Comparison of ENCODE assay signal across 8 cellular contexts in the genomic region with DNA sequence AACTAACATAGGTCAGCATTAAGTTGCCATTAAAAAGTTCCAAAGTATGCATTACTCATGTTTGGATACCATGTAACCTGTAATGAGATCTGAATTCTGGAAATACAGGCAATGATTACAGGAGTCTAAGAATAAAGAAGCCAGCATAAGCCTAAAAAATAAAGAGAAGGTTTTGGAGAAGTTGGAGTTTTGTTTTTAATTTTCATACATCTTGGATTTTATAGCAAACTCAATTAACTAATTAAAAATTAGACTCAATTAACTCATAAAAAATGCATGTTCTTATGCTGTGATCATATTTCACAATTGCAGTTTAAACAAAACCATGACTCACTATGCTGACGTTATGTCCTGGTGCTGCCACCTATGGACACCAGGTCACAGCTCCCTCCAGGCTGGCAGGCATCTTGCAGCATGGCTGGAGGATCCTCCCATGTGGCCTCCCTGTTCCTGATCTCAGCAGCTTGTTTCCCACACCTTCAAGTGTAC.
A peak's percentile ranks its signal among the peaks of the same experiment; 100 is the strongest.
DNase-seq lines count a peak whose midpoint lies in the region; ATAC-seq and TF ChIP-seq lines count a peak whose summit lies in the region.

No MANE protein-coding gene starts in this region.

- no peaks in the 10 kb centered on the region for H3K9me3 ChIP-seq in DND-41 (ENCODE audit: insufficient read depth, low read length, severe bottlenecking)
- no peaks in the 10 kb centered on the region for H3K9me3 ChIP-seq in PC-3 (ENCODE audit: low read length)
- H3K9me3 ChIP-seq in osteoblast (ENCODE audit: low read depth, low read length): no peaks in the 10 kb centered on the region
- no peaks in the 10 kb centered on the region for H3K9me3 ChIP-seq in CD8-positive, alpha-beta T cell (ENCODE audit: low read length)

- H3K27me3 ChIP-seq in DND-41 (ENCODE audit: insufficient read depth, low read length, poor library complexity) (no peaks in the 10 kb centered on the region), PC-3 (ENCODE audit: low read length) (no peaks in the 10 kb centered on the region), osteoblast (ENCODE audit: insufficient read depth, low read length) (no peaks in the 10 kb centered on the region)
- no peaks in the 10 kb centered on the region for H3K27me3 ChIP-seq in CD8-positive, alpha-beta T cell (ENCODE audit: insufficient read depth, low read length)

- no peaks in the 10 kb centered on the region for H3K27me3 Mint-ChIP-seq in osteocyte (ENCODE audit: unreplicated experiment)
- H3K27me3 Mint-ChIP-seq in CD8-positive, alpha-beta T cell (ENCODE audit: low read depth): no peaks in the 10 kb centered on the region

- H3K36me3 Mint-ChIP-seq in osteocyte (ENCODE audit: unreplicated experiment): no peaks in the 10 kb centered on the region
- no peaks in the 10 kb centered on the region for H3K36me3 Mint-ChIP-seq in CD8-positive, alpha-beta T cell

- H3K9me3 Mint-ChIP-seq in osteocyte (ENCODE audit: unreplicated experiment): no peaks in the 10 kb centered on the region
- H3K9me3 Mint-ChIP-seq in CD8-positive, alpha-beta T cell: no peaks in the 10 kb centered on the region

- H3K9ac ChIP-seq in DND-41 (ENCODE audit: low read depth, low read length) (no peak overlapping the region), PC-3 (ENCODE audit: low read length) (peak overlapping the region; percentile 41; the same call in 1 of the 2 replicates)

- CTCF ChIA-PET in PC-3 (lab: Charles Lee): no interaction called here
- CTCF ChIA-PET in CD8-positive, alpha-beta T cell (lab: Charles Lee): no interaction called here

- H3K4me1 Mint-ChIP-seq in osteocyte (ENCODE audit: unreplicated experiment): peaks cover 38% of the 10 kb centered on the region
- no peaks in the 10 kb centered on the region for H3K4me1 Mint-ChIP-seq in CD8-positive, alpha-beta T cell (ENCODE audit: low read depth)

- H3K27ac ChIP-seq in DND-41 (ENCODE audit: low read length) (no peak overlapping the region), PC-3 (ENCODE audit: low read length) (peak overlapping the region; percentile 82), epithelial cell of prostate (peak overlapping the region; percentile 65), osteoblast (ENCODE audit: low read depth, low read length) (no peak overlapping the region)
- H3K27ac ChIP-seq in CD8-positive, alpha-beta T cell (ENCODE audit: low read depth, low read length): no peak overlapping the region

- H3K9me2 ChIP-seq in PC-3 (replicated peaks; ENCODE audit: low read length): no peaks in the 10 kb centered on the region

- H3K4me2 ChIP-seq in DND-41 (ENCODE audit: insufficient read depth, low read length): no peak overlapping the region
- peak overlapping the region; percentile 60 for H3K4me2 ChIP-seq in PC-3 (ENCODE audit: low read length)
- H3K4me2 ChIP-seq in osteoblast (ENCODE audit: insufficient read depth, low read length): no peak overlapping the region

- H3K4me3 ChIP-seq in DND-41 (ENCODE audit: low read depth in 1 of 2, low read length in 2 of 2): no peak overlapping the region
- H3K4me3 ChIP-seq in PC-3 (ENCODE audit: low read length): no peak overlapping the region
- H3K4me3 ChIP-seq in osteoblast (ENCODE audit: insufficient read depth, low read length): no peak overlapping the region
- H3K4me3 ChIP-seq in CD8-positive, alpha-beta T cell (ENCODE audit: low read depth, low read length): no peak overlapping the region

- intact Hi-C loops in PC-3 (cut with micrococcal nuclease): no loop called here
- intact Hi-C loops in CD8-positive, alpha-beta T cell (cut with DNase I, micrococcal nuclease): no loop called here

- peak overlapping the region; percentile 69 for H3K27ac Mint-ChIP-seq in osteocyte (ENCODE audit: unreplicated experiment)
- H3K27ac Mint-ChIP-seq in CD8-positive, alpha-beta T cell: no peak overlapping the region

- H2AFZ ChIP-seq in DND-41 (ENCODE audit: low read depth, low read length): no peak overlapping the region
- H2AFZ ChIP-seq in PC-3 (ENCODE audit: low read length): no peak overlapping the region
- H2AFZ ChIP-seq in osteoblast (ENCODE audit: low read length): no peak overlapping the region

- no peaks in the 10 kb centered on the region for H4K20me1 ChIP-seq in DND-41 (ENCODE audit: insufficient read depth, low read length)
- H4K20me1 ChIP-seq in PC-3 (ENCODE audit: low read length): no peaks in the 10 kb centered on the region
- H4K20me1 ChIP-seq in osteoblast (ENCODE audit: insufficient read depth, low read length): no peaks in the 10 kb centered on the region

- no peaks in the 10 kb centered on the region for H3K4me1 ChIP-seq in DND-41 (ENCODE audit: insufficient read depth, low read length)
- peaks cover 46% of the 10 kb centered on the region for H3K4me1 ChIP-seq in PC-3 (ENCODE audit: insufficient read depth, low read length)
- H3K4me1 ChIP-seq in osteoblast (ENCODE audit: insufficient read depth, low read length): no peaks in the 10 kb centered on the region
- no peaks in the 10 kb centered on the region for H3K4me1 ChIP-seq in CD8-positive, alpha-beta T cell (ENCODE audit: insufficient read depth, low read length)

- H3K36me3 ChIP-seq in DND-41 (ENCODE audit: insufficient read depth, low read length) (no peaks in the 10 kb centered on the region), PC-3 (ENCODE audit: low read depth, low read length) (no peaks in the 10 kb centered on the region), osteoblast (ENCODE audit: insufficient read depth, low read length) (no peaks in the 10 kb centered on the region)
- no peaks in the 10 kb centered on the region for H3K36me3 ChIP-seq in CD8-positive, alpha-beta T cell (ENCODE audit: insufficient read depth, low read length)

- H3F3A ChIP-seq in PC-3 (ENCODE audit: low read length, unreplicated experiment): no peaks in the 10 kb centered on the region

- ATAC-seq in DND-41 (ENCODE audit: insufficient read depth, low read depth) (no peak), HG02798 (IDR thresholded peaks at IDR 0.05; ENCODE audit: poor library complexity, unreplicated experiment) (peak; percentile 52), PC-3 (peak; percentile 73)
- no peak for ATAC-seq in CD8-positive, alpha-beta T cell

- POLR2A ChIA-PET in PC-3 (lab: Charles Lee; ENCODE audit: unreplicated experiment): no interaction called here
- POLR2A ChIA-PET in CD8-positive, alpha-beta T cell (lab: Charles Lee): no interaction called here

- peak; percentile 42 for TF ChIP-seq CTCF in DND-41 (IDR thresholded peaks at IDR 0.05; ENCODE audit: borderline replicate concordance, extremely low read depth, low read length, poor library complexity, severe bottlenecking)
- peak; percentile 27; the same call in 1 of the 2 replicates for TF ChIP-seq CTCF in PC-3 (conservative IDR thresholded peaks at IDR 0.05; ENCODE audit: low read depth, low read length)
- peak; percentile 34 for TF ChIP-seq CTCF in osteocyte (IDR thresholded peaks at IDR 0.05)
- TF ChIP-seq CTCF in osteoblast (IDR thresholded peaks at IDR 0.05; ENCODE audit: extremely low read depth, low read depth, low read length): no peak
- no peak for TF ChIP-seq CTCF in CD8-positive, alpha-beta T cell (IDR thresholded peaks at IDR 0.05)

- DNase-seq in DND-41 (no peak), PC-3 (peak; percentile 76), epithelial cell of prostate (ENCODE audit: low read depth, low spot score) (peak; percentile 57), osteocyte (ENCODE audit: extremely low spot score, unreplicated experiment) (no peak), osteoblast (ENCODE audit: insufficient read length, low spot score, missing footprints) (no peak), DMS114 treated with DMSO at 0.1 percent for 48 hours (lab: John Stamatoyannopoulos, UW; ENCODE audit: unreplicated experiment) (no peak)
- DNase-seq in CD8-positive, alpha-beta T cell: no peak

- H3K79me2 ChIP-seq in DND-41 (ENCODE audit: insufficient read depth, low read length) (no peaks in the 10 kb centered on the region), PC-3 (ENCODE audit: low read length) (no peaks in the 10 kb centered on the region), osteoblast (ENCODE audit: insufficient read depth, low read length) (no peaks in the 10 kb centered on the region)

- no peak overlapping the region for H3K4me3 Mint-ChIP-seq in osteocyte (ENCODE audit: unreplicated experiment)
- no peak overlapping the region for H3K4me3 Mint-ChIP-seq in CD8-positive, alpha-beta T cell

- no TSS peak for BruUV-seq in PC-3 (replicated peaks; lab: Mats Ljungman, UMichigan)

Comparison
In these comparisons a context has a peak if more than half of its experiments do, and no peak if none do; other contexts are left out.
1. ATAC-seq: peak in HG02798 (single experiment) and PC-3 (single experiment); none in DND-41 (single experiment) and CD8-positive, alpha-beta T cell (single experiment).
2. DNase-seq: peak in PC-3 (single experiment) and epithelial cell of prostate (single experiment); none in DND-41 (single experiment), osteocyte (single experiment), osteoblast (single experiment), CD8-positive, alpha-beta T cell (0 of 7) and DMS114 treated with DMSO at 0.1 percent for 48 hours (single experiment).
3. H3K27ac ChIP-seq: peak in PC-3 (single experiment) and epithelial cell of prostate (single experiment); none in DND-41 (single experiment), osteoblast (single experiment) and CD8-positive, alpha-beta T cell (single experiment).
4. CTCF ChIP-seq: peak in DND-41 (single experiment), PC-3 (single experiment) and osteocyte (single experiment); none in osteoblast (single experiment) and CD8-positive, alpha-beta T cell (single experiment).